ENCODE assay signal across 17 cellular contexts in the genomic region with DNA sequence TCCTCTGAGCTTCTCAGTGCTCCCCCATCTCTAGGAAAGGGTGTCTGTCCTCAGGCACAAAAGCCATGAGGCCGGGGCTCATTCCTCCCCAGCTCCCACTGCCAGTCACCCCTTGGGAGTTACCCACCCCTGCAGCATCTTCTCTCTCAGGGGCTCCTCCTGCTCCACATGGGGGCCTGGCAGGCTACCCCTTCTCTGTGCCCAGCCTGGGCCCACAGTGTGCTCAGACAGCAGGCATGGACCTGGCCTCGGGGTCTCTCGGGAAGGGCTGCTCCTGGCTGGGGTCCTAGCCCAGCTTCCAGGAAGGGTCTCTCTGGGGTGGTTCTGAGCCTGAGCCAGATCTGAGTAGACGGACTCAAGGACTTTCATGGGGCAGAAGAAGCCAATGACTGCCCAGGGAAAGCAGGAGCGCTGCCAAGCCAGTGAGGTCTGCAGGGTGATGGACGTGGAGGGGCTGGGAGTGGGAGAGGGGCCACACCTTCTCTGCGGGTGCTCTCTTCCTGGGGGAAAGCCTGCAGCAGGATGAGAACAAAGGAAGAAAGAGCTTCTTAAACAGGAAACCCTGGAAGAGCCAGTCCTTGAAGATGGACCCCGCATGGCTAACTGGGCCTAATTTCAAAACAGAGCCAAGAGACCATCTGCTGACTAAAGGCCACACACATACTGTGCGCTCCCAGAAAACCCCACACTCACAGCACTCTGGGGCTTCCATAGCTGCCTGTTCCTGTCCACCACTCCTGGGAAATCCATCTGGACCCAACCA.
"Had no signal": no experiment of that assay in that cellular context is flagged by ENCODE, and none has a peak within 500 bp of the region (broad histone marks: within the 10 kb centered on the region; RNA-seq: fewer than 3 reads in every experiment).

No MANE protein-coding gene starts in this region.

- H3K4me1 ChIP-seq: breast epithelium, esophagus squamous epithelium, vagina had no signal

- H3K4me3 Mint-ChIP-seq: activated CD4-positive, alpha-beta T cell treated with anti-CD3 and anti-CD28 coated beads for 36 hours; activated T-cell treated with anti-CD3 and anti-CD28 coated beads, Interleukin-2, amount 50 U/mL, for 4 hours; natural killer cell; stimulated activated naive CD8-positive, alpha-beta T cell treated with anti-CD3 and anti-CD28 coated beads, Interleukin-15, Interleukin-2, amounts not matched to agents 100 ng/mL and 50 ng/mL, for 24 hours; T-helper 2 cell treated with Interferon-gamma antibody and Interleukin-4, amounts not matched to agents 5 μg/mL and 100 μg/mL, for 36 hours; WTC11 had no signal

- H3K27ac ChIP-seq: breast epithelium, esophagus squamous epithelium, tibial nerve, vagina had no signal

- ATAC-seq: activated CD4-positive, alpha-beta T cell treated with anti-CD3 and anti-CD28 coated beads for 36 hours; activated T-cell treated with anti-CD3 and anti-CD28 coated beads, Interleukin-2, amount 50 U/mL, for 4 hours; natural killer cell; WTC11 had no signal

- H3K9me3 Mint-ChIP-seq: activated T-cell treated with anti-CD3 and anti-CD28 coated beads, Interleukin-2, amount 50 U/mL, for 4 hours; natural killer cell; stimulated activated naive CD8-positive, alpha-beta T cell treated with anti-CD3 and anti-CD28 coated beads, Interleukin-15, Interleukin-2, amounts not matched to agents 100 ng/mL and 50 ng/mL, for 24 hours; T-helper 2 cell treated with Interferon-gamma antibody and Interleukin-4, amounts not matched to agents 5 μg/mL and 100 μg/mL, for 36 hours; WTC11 had no signal

- DNase-seq: activated CD4-positive, alpha-beta T cell treated with anti-CD3 and anti-CD28 coated beads for 36 hours; activated CD4-positive, alpha-beta T cell treated with anti-CD3 and anti-CD28 coated beads, Interleukin-2, amount 50 U/mL, for 48 hours; activated CD8-positive, alpha-beta memory T cell treated with anti-CD3 and anti-CD28 coated beads, Interleukin-2, amount 50 U/mL, for 4 hours; activated naive CD4-positive, alpha-beta T cell treated with anti-CD3 and anti-CD28 coated beads, Interleukin-2, amount 50 U/mL, for 16 hours; activated T-cell treated with anti-CD3 and anti-CD28 coated beads, Interleukin-2, amount 50 U/mL, for 4 hours; dermis blood vessel endothelial cell; effector memory CD4-positive, alpha-beta T cell; esophagus squamous epithelium; natural killer cell; stimulated activated CD4-positive, alpha-beta T cell treated with anti-CD3 and anti-CD28 coated beads, Interleukin-2, amount 100 ng/mL, for 24 hours had no signal

- H3K4me3 ChIP-seq: breast epithelium, esophagus squamous epithelium, lung, tibial nerve, vagina had no signal

- H3K9me3 ChIP-seq: breast epithelium, esophagus squamous epithelium, tibial nerve, vagina had no signal

- H3K36me3 Mint-ChIP-seq: natural killer cell, WTC11 had no signal

- H3K27me3 ChIP-seq: breast epithelium, tibial nerve, vagina had no signal

- H3K36me3 ChIP-seq: breast epithelium, esophagus squamous epithelium, tibial nerve, vagina had no signal

- H3K4me1 Mint-ChIP-seq: activated CD4-positive, alpha-beta T cell treated with anti-CD3 and anti-CD28 coated beads for 36 hours; natural killer cell had no signal

- H3K27ac Mint-ChIP-seq: activated CD4-positive, alpha-beta T cell treated with anti-CD3 and anti-CD28 coated beads for 36 hours; natural killer cell; stimulated activated naive CD8-positive, alpha-beta T cell treated with anti-CD3 and anti-CD28 coated beads, Interleukin-15, Interleukin-2, amounts not matched to agents 100 ng/mL and 50 ng/mL, for 24 hours; T-helper 2 cell treated with Interferon-gamma antibody and Interleukin-4, amounts not matched to agents 5 μg/mL and 100 μg/mL, for 36 hours; WTC11 had no signal
